22 cellular contexts compared by ENCODE assay signal in genomic region chrX:14865201-14865600, GRCh38. TPM values are rescaled to one million over a fixed set of nuclear protein-coding genes. Genes with fewer than 3 reads are reported as not detected.
DNase-seq lines count a peak whose midpoint lies in the region; ATAC-seq, FAIRE-seq and TF ChIP-seq lines count a peak whose summit lies in the region.
"Had no signal": no experiment of that assay in that cellular context is flagged by ENCODE, and none has a peak within 500 bp of the region (broad histone marks: within the 10 kb centered on the region; RNA-seq: fewer than 3 reads in every experiment).

No MANE protein-coding gene starts in this region.

- ATAC-seq in HG02938 (IDR thresholded peaks at IDR 0.05; ENCODE audit: unreplicated experiment) (no peak), GM19324 (IDR thresholded peaks at IDR 0.05; ENCODE audit: low FRiP score, unreplicated experiment) (no peak)
- ATAC-seq: activated CD4-positive, CD25-positive, alpha-beta regulatory T cell treated with anti-CD3 and anti-CD28 coated beads, Interleukin-2, amount 50 U/mL, for 24 hours; heart left ventricle; stimulated activated effector memory CD8-positive, alpha-beta T cell treated with anti-CD3 and anti-CD28 coated beads, Interleukin-12 subunit alpha, Interleukin-12 subunit beta, amount 100 ng/mL, for 72 hours had no signal

- no TSS peak for BruUV-seq in endothelial cell of umbilical vein (replicated peaks; lab: Mats Ljungman, UMichigan)

- H2AFZ ChIP-seq in endothelial cell of umbilical vein (ENCODE audit: low read depth, low read length) = no peak overlapping the region

- no peak for TF ChIP-seq CTCF in endothelial cell of umbilical vein (IDR thresholded peaks at IDR 0.05; ENCODE audit: extremely low read depth in 1 of 2, insufficient read depth in 1 of 2, low read depth in 1 of 2, low read length in 2 of 2)

- H3K4me3 ChIP-seq in endothelial cell of umbilical vein (replicated peaks in 1 of 3; ENCODE audit: insufficient read depth in 1 of 3, low read depth in 1 of 3, low read length in 3 of 3) = no peak overlapping the region
- H3K4me3 ChIP-seq: heart left ventricle had no signal

- no peak overlapping the region for H3K27ac ChIP-seq in endothelial cell of umbilical vein (ENCODE audit: insufficient read depth, low read depth, low read length)
- H3K27ac ChIP-seq: heart left ventricle, KMS-11 had no signal

- no peaks in the 10 kb centered on the region for H4K20me1 ChIP-seq in endothelial cell of umbilical vein (replicated peaks; ENCODE audit: control insufficient read depth, extremely low read depth, insufficient read depth, low read length)

- CTCF ChIA-PET in endothelial cell of umbilical vein (lab: Charles Lee) = no interaction called here

- H3K9me1 ChIP-seq in endothelial cell of umbilical vein (replicated peaks; ENCODE audit: control insufficient read depth, extremely low read depth, insufficient read depth, low read length) = no peaks in the 10 kb centered on the region

- POLR2A ChIA-PET in endothelial cell of umbilical vein (lab: Charles Lee) = no interaction called here

- DNase-seq in AG08396 (ENCODE audit: low spot score) = peak; percentile 7
- DNase-seq in OCI-M1 (lab: John Stamatoyannopoulos, UW) = peak; percentile 1
- peak; percentile 19 for DNase-seq in endothelial cell of umbilical vein (ENCODE audit: low read depth, low spot score)
- DNase-seq in myocyte (ENCODE audit: low read depth) = peak; percentile 4
- DNase-seq in ecto neural progenitor cell (ENCODE audit: low spot score) = no peak
- DNase-seq in head of caudate nucleus = no peak
- DNase-seq: activated CD8-positive, alpha-beta memory T cell treated with anti-CD3 and anti-CD28 coated beads, Interleukin-2, amount 50 U/mL, for 48 hours; activated naive CD4-positive, alpha-beta T cell treated with anti-CD3 and anti-CD28 coated beads for 36 hours; Caco-2; GF-D8; heart left ventricle; NCI-H1105 treated with DMSO at 0.1 percent for 48 hours; NK-92 treated with Interleukin-12 subunit alpha and Interleukin-12 subunit beta, amount 100 ng/mL, for 24 hours; occipital lobe had no signal

- dilution Hi-C loops in endothelial cell of umbilical vein (cut with MboI; ENCODE audit: extremely low pct_ligation_motif_present, low sequenced_read_pairs) = no loop called here

- H3K9me3 ChIP-seq in endothelial cell of umbilical vein (replicated peaks; ENCODE audit: control insufficient read depth, insufficient read depth, low read length) = no peaks in the 10 kb centered on the region
- H3K9me3 ChIP-seq: Caco-2 had no signal

- no peaks in the 10 kb centered on the region for H3K36me3 ChIP-seq in endothelial cell of umbilical vein (ENCODE audit: control insufficient read depth in 2 of 2, extremely low read depth in 1 of 2, insufficient read depth in 2 of 2, low read length in 2 of 2)
- H3K36me3 ChIP-seq: heart left ventricle had no signal

- intact Hi-C loops in endothelial cell of umbilical vein (cut with micrococcal nuclease) = no loop called here
- intact Hi-C loops in head of caudate nucleus (cut with DNase I) = no loop called here

- peaks cover 26% of the 10 kb centered on the region for H3K79me2 ChIP-seq in endothelial cell of umbilical vein (ENCODE audit: control insufficient read depth, insufficient read depth, low read length)

- no peaks in the 10 kb centered on the region for H3K4me1 ChIP-seq in endothelial cell of umbilical vein (ENCODE audit: control insufficient read depth, extremely low read depth, insufficient read depth, low read length)
- H3K4me1 ChIP-seq: Caco-2, heart left ventricle had no signal

- H3K27me3 ChIP-seq in endothelial cell of umbilical vein (ENCODE audit: control insufficient read depth in 2 of 2, insufficient read depth in 2 of 2, low read length in 2 of 2) = no peaks in the 10 kb centered on the region
- H3K27me3 ChIP-seq: heart left ventricle had no signal

- no peak overlapping the region for H3K4me2 ChIP-seq in endothelial cell of umbilical vein (ENCODE audit: insufficient read depth, low read length)
- H3K4me2 ChIP-seq: KMS-11 had no signal

- H3K9ac ChIP-seq in endothelial cell of umbilical vein (replicated peaks; ENCODE audit: extremely low read depth, insufficient read depth, low read length) = no peak overlapping the region
- H3K9ac ChIP-seq: KMS-11 had no signal

- TF ChIP-seq POLR2A in endothelial cell of umbilical vein (IDR thresholded peaks at IDR 0.05; ENCODE audit: low read depth, low read length) = no peak

- FAIRE-seq in endothelial cell of umbilical vein (lab: Jason Lieb, UNC) = no peak
- FAIRE-seq: bronchial epithelial cell, GM19239, keratinocyte had no signal

TF ChIP-seq in endothelial cell of umbilical vein, 7 proteins besides CTCF, POLR2A, EP300 and RAD21:
- no peak for TF ChIP-seq MYC (IDR thresholded peaks at IDR 0.05; ENCODE audit: low read depth, low read length)
- no peak for TF ChIP-seq POLR2AphosphoS5 (IDR thresholded peaks at IDR 0.05; ENCODE audit: insufficient read depth, low read depth, low read length)
- TF ChIP-seq EZH2 (IDR thresholded peaks at IDR 0.05; ENCODE audit: borderline replicate concordance, low read depth, low read length, severe bottlenecking) = no peak
- no peak for TF ChIP-seq FOS (IDR thresholded peaks at IDR 0.05; ENCODE audit: borderline replicate concordance, insufficient read depth, low read length)
- TF ChIP-seq GATA2 (IDR thresholded peaks at IDR 0.05; ENCODE audit: insufficient read depth, insufficient read length, low read depth, low read length) = no peak
- TF ChIP-seq JUN (IDR thresholded peaks at IDR 0.05; ENCODE audit: borderline replicate concordance, insufficient read depth, insufficient read length, low read depth) = no peak
- no peak for TF ChIP-seq MAX (IDR thresholded peaks at IDR 0.05; ENCODE audit: insufficient read depth, insufficient read length)

RNA-seq across cellular contexts. Expression of gene FANCB, which starts 7.7 kb away (rescaled TPM):
- 6.6 and 7.9 TPM in 2 replicates for total RNA-seq in endothelial cell of umbilical vein
- 0.64 and 1.3 TPM in 2 replicates for polyA plus RNA-seq in endothelial cell of umbilical vein
- polyA plus RNA-seq in endothelial cell of umbilical vein (2011; cell fraction: cytosol; rRNA removed) = 1.3 and 1.7 TPM in 2 replicates
- polyA plus RNA-seq in endothelial cell of umbilical vein (2011; cell fraction: nucleus; rRNA removed) = 6.0 and 6.4 TPM in 2 replicates
- polyA plus RNA-seq in endothelial cell of umbilical vein (2012) = 1.7 and 4.1 TPM in 2 replicates
- 2.7 and 2.9 TPM in 2 replicates for polyA minus RNA-seq in endothelial cell of umbilical vein
- polyA minus RNA-seq in endothelial cell of umbilical vein (2011; cell fraction: cytosol; rRNA and poly(A)+ RNA removed) = 13.6 TPM
- 8.3 and 20.3 TPM in 2 replicates for polyA minus RNA-seq in endothelial cell of umbilical vein (2011; cell fraction: nucleus; rRNA and poly(A)+ RNA removed)
- 0.88 and 1.2 TPM in 2 replicates for total RNA-seq in myocyte
- 0.32 TPM for polyA plus RNA-seq in myocyte (2012)

RNA-seq across cellular contexts. Expression of gene MOSPD2, which starts 8.0 kb away (rescaled TPM):
- total RNA-seq in endothelial cell of umbilical vein = 13.3 and 14.9 TPM in 2 replicates
- 3.7 and 4.9 TPM in 2 replicates for polyA plus RNA-seq in endothelial cell of umbilical vein
- polyA plus RNA-seq in endothelial cell of umbilical vein (2011; cell fraction: cytosol; rRNA removed) = 5.8 and 6.4 TPM in 2 replicates
- polyA plus RNA-seq in endothelial cell of umbilical vein (2011; cell fraction: nucleus; rRNA removed) = 11.8 and 16.9 TPM in 2 replicates
- polyA plus RNA-seq in endothelial cell of umbilical vein (2012) = 14.8 and 15.3 TPM in 2 replicates
- polyA minus RNA-seq in endothelial cell of umbilical vein = 16.6 and 16.9 TPM in 2 replicates
- polyA minus RNA-seq in endothelial cell of umbilical vein (2011; cell fraction: cytosol; rRNA and poly(A)+ RNA removed) = 14.3 TPM
- 30.6 and 46.0 TPM in 2 replicates for polyA minus RNA-seq in endothelial cell of umbilical vein (2011; cell fraction: nucleus; rRNA and poly(A)+ RNA removed)
- total RNA-seq in myocyte = 10.1 and 10.9 TPM in 2 replicates
- 8.9 TPM for polyA plus RNA-seq in myocyte (2012)

Comparison
In these comparisons a context has a peak if more than half of its experiments do, and no peak if none do; other contexts are left out.
1. DNase-seq: peak in AG08396 (single experiment), OCI-M1 (single experiment), endothelial cell of umbilical vein (single experiment) and myocyte (single experiment); none in ecto neural progenitor cell (single experiment) and head of caudate nucleus (0 of 42).